In genomic region chr6:88916615-88917198, GRCh38 we compare ENCODE assay signal across 1 cellular context.
A peak's percentile ranks its signal among the peaks of the same experiment; 100 is the strongest.
TF ChIP-seq lines count a peak whose summit lies in the region.

No MANE protein-coding gene starts in this region.

TF ChIP-seq in GM12878, 131 proteins besides CTCF, POLR2A, EP300 and RAD21:
- TF ChIP-seq NR2C2 (IDR thresholded peaks at IDR 0.05; ENCODE audit: borderline replicate concordance, control insufficient read depth, insufficient read length, low read depth) (no peak), SMARCA5 (IDR thresholded peaks at IDR 0.05) (no peak), RUNX3 (IDR thresholded peaks at IDR 0.05; ENCODE audit: low read length) (peak; percentile 48), ZBTB33 (IDR thresholded peaks at IDR 0.05) (no peak), ZNF592 (IDR thresholded peaks at IDR 0.05) (peak; percentile 75; the same call in 1 of the 2 replicates), ZNF687 (IDR thresholded peaks at IDR 0.05) (0 out of 2 replicates have a peak, but pooled peaks have one; percentile 66), TCF12 (IDR thresholded peaks at IDR 0.05; ENCODE audit: low read depth, low read length) (no peak), YY1 (IDR thresholded peaks at IDR 0.05; ENCODE audit: low read depth, low read length) (0 out of 2 replicates have a peak, but pooled peaks have one; percentile 16), REST (IDR thresholded peaks at IDR 0.05; ENCODE audit: low read depth, low read length) (no peak)
